In the genomic region with DNA sequence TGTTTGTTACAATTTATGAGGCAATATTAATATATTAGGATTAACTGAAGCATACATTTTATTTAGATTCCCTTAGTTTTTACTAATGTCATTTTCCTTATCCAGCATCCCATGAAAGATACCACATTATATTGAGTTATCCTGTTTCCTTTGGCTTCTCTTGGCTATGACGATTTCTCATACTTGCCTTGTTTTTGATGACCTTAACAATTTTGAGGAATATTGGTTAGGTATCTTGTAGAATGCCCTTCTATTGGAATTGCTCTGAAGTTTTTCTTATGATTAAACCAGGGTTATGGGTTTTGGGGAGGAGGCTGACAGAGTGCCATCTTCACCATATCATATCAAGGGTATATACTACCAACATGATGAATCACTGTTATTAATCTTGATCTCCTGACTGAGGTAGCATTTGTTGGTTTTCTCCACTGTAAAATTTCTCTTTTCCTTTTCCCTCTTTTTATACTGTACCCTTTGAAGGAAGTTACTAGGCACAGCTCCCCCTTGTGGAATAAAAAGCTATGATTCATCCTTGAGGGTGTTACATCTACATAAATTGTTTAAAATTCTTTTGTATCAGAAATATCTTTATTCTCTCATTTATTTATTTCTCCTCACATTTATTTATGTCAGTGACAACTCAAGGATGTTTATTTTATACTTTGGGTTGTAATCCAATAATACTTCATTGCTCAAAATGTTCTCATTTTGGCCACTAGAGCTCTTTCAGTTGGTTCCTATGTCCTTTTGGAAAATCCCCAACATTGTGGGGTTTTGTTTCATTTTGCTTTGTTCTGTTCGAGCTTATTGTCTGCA, we compare ENCODE assay signal across 8 cellular contexts.
DNase-seq lines count a peak whose midpoint lies in the region; ATAC-seq and TF ChIP-seq lines count a peak whose summit lies in the region.

No MANE protein-coding gene starts in this region.

- H3K4me3 ChIP-seq in Loucy (ENCODE audit: low read length, poor library complexity, severe bottlenecking) (no peak overlapping the region), choroid plexus epithelial cell (ENCODE audit: low read depth, low read length) (no peak overlapping the region), osteoblast (ENCODE audit: insufficient read depth, low read length) (no peak overlapping the region)

- TF ChIP-seq CTCF in GM13977 (IDR thresholded peaks at IDR 0.05; ENCODE audit: extremely low read depth, insufficient read depth, missing control alignments) = peak; percentile 58
- TF ChIP-seq CTCF in Loucy (conservative IDR thresholded peaks at IDR 0.05; ENCODE audit: low read length) = peak; percentile 86
- peak; percentile 64 for TF ChIP-seq CTCF in choroid plexus epithelial cell (conservative IDR thresholded peaks at IDR 0.05; ENCODE audit: low read depth, low read length)
- TF ChIP-seq CTCF in osteoblast (IDR thresholded peaks at IDR 0.05; ENCODE audit: extremely low read depth, low read depth, low read length) = peak; percentile 63

- peaks cover 9% of the 10 kb centered on the region for H3F3A ChIP-seq in Loucy (ENCODE audit: low read depth)

- no peaks in the 10 kb centered on the region for H4K20me1 ChIP-seq in Loucy (ENCODE audit: insufficient read depth, low read length, poor library complexity, severe bottlenecking)
- no peaks in the 10 kb centered on the region for H4K20me1 ChIP-seq in osteoblast (ENCODE audit: insufficient read depth, low read length)

- H3K4me1 ChIP-seq in Loucy (ENCODE audit: insufficient read depth, low read length, poor library complexity, severe bottlenecking) (peaks cover 14% of the 10 kb centered on the region), osteoblast (ENCODE audit: insufficient read depth, low read length) (no peaks in the 10 kb centered on the region)

- no peaks in the 10 kb centered on the region for H3K79me2 ChIP-seq in Loucy (ENCODE audit: insufficient read depth, low read length)
- H3K79me2 ChIP-seq in osteoblast (ENCODE audit: insufficient read depth, low read length) = no peaks in the 10 kb centered on the region

- in situ Hi-C loops in ACHN (cut with HindIII; ENCODE audit: low pct_ligation_motif_present, low pct_unique_long_range_greater_than_20kb, low sequenced_read_pairs) = no loop called here
- in situ Hi-C loops in GM13977 (cut with MboI; ENCODE audit: low pct_unique_long_range_greater_than_20kb, low sequenced_read_pairs, unreplicated experiment) = no loop called here

- no peaks in the 10 kb centered on the region for H3K9me2 ChIP-seq in Loucy (replicated peaks; ENCODE audit: low read depth, low read length)

- H3K27me3 ChIP-seq in Loucy (ENCODE audit: insufficient read depth, low read length, poor library complexity, severe bottlenecking) (no peaks in the 10 kb centered on the region), osteoblast (ENCODE audit: insufficient read depth, low read length) (no peaks in the 10 kb centered on the region)

- H3K4me2 ChIP-seq in Loucy (ENCODE audit: low read depth, low read length, poor library complexity, severe bottlenecking) (no peak overlapping the region), osteoblast (ENCODE audit: insufficient read depth, low read length) (no peak overlapping the region)

- H3K36me3 ChIP-seq in Loucy (ENCODE audit: insufficient read depth, low read length) (no peaks in the 10 kb centered on the region), osteoblast (ENCODE audit: insufficient read depth, low read length) (no peaks in the 10 kb centered on the region)

- no peak overlapping the region for H3K9ac ChIP-seq in Loucy (ENCODE audit: low read depth, low read length, poor library complexity, severe bottlenecking)

- no peaks in the 10 kb centered on the region for H3K9me3 ChIP-seq in Loucy (ENCODE audit: insufficient read depth, low read depth, low read length)
- H3K9me3 ChIP-seq in osteoblast (ENCODE audit: low read depth, low read length) = no peaks in the 10 kb centered on the region

- H2AFZ ChIP-seq in Loucy (ENCODE audit: low read length) = no peak overlapping the region
- no peak overlapping the region for H2AFZ ChIP-seq in osteoblast (ENCODE audit: low read length)

- H3K27ac ChIP-seq in osteoblast (ENCODE audit: low read depth, low read length) = no peak overlapping the region

- ATAC-seq in HG03025 (IDR thresholded peaks at IDR 0.05; ENCODE audit: low FRiP score, unreplicated experiment) = no peak

- DNase-seq in ACHN (peak; percentile 66), GM13977 (ENCODE audit: low spot score) (no peak), choroid plexus epithelial cell (ENCODE audit: low read depth) (peak; percentile 67), osteoblast (ENCODE audit: insufficient read length, low spot score, missing footprints) (peak; percentile 56), activated gamma-delta T cell treated with Interleukin-2 at 50 U/mL for 16 hours (no peak), middle frontal gyrus (ENCODE audit: extremely low spot score, low spot score) (no peak)

Comparison
In these comparisons a context has a peak if more than half of its experiments do, and no peak if none do; other contexts are left out.
1. DNase-seq: peak in ACHN (single experiment), choroid plexus epithelial cell (single experiment) and osteoblast (single experiment); none in GM13977 (single experiment), activated gamma-delta T cell treated with Interleukin-2 at 50 U/mL for 16 hours (single experiment) and middle frontal gyrus (single experiment).
2. Peak in every context shown above with its lines, with median percentiles within 50 percentile points of each other: CTCF ChIP-seq.